ENCODE assay signal across 16 cellular contexts in genomic region chr11:46162700-46163099, GRCh38.
"Had no signal": no experiment of that assay in that cellular context is flagged by ENCODE, and none has a peak within 500 bp of the region (broad histone marks: within the 10 kb centered on the region; RNA-seq: fewer than 3 reads in every experiment).

No MANE protein-coding gene starts in this region.

- H3K27ac ChIP-seq: esophagus muscularis mucosa, hepatocyte, left ventricle myocardium inferior, SJSA1, suprapubic skin had no signal

- H3K27ac Mint-ChIP-seq: activated B cell treated with CpG ODN at 0.5 μM for 24 hours; memory B cell; naive thymus-derived CD4-positive, alpha-beta T cell had no signal

- H2AFZ ChIP-seq: hepatocyte had no signal

- H3K36me3 Mint-ChIP-seq: memory B cell had no signal

- H3K4me3 ChIP-seq: esophagus muscularis mucosa, hepatocyte, left ventricle myocardium inferior, mucosa of descending colon, SJSA1, suprapubic skin had no signal

- H3K4me1 Mint-ChIP-seq: activated B cell treated with CpG ODN at 0.5 μM for 24 hours; naive thymus-derived CD4-positive, alpha-beta T cell had no signal

- H3K36me3 ChIP-seq: esophagus muscularis mucosa, left ventricle myocardium inferior, SJSA1, suprapubic skin had no signal

- H3K4me2 ChIP-seq: hepatocyte had no signal

- H3K9me3 Mint-ChIP-seq: activated B cell treated with CpG ODN at 0.5 μM for 24 hours, memory B cell had no signal

- H3K4me1 ChIP-seq: esophagus muscularis mucosa, left ventricle myocardium inferior, SJSA1, suprapubic skin had no signal

- H3K4me3 Mint-ChIP-seq: activated B cell treated with CpG ODN at 0.5 μM for 24 hours; memory B cell; naive thymus-derived CD4-positive, alpha-beta T cell had no signal

- H3K79me2 ChIP-seq: hepatocyte had no signal

- DNase-seq: activated B cell treated with CpG ODN at 0.5 μM for 24 hours; activated CD4-positive, alpha-beta T cell treated with anti-CD3 and anti-CD28 coated beads, Interleukin-2, amount 50 U/mL, for 1 hour; activated naive CD4-positive, alpha-beta T cell treated with anti-CD3 and anti-CD28 coated beads, Interleukin-2, amount 50 U/mL, for 16 hours; amniotic stem cell; left ventricle myocardium inferior; mucosa of descending colon; naive thymus-derived CD4-positive, alpha-beta T cell; nucleus accumbens; stimulated activated CD4-positive, alpha-beta T cell treated with anti-CD3 and anti-CD28 coated beads, Interleukin-4, amount 100 ng/mL, for 1 hour; stimulated activated naive CD4-positive, alpha-beta T cell treated with Interleukin-2 at 50 U/mL for 16 hours; trophoblast cell had no signal

- H3K9me3 ChIP-seq: esophagus muscularis mucosa, left ventricle myocardium inferior, mucosa of descending colon, SJSA1, suprapubic skin had no signal

- ATAC-seq: mucosa of descending colon; naive thymus-derived CD4-positive, alpha-beta T cell had no signal
